ENCODE assay signal across 1 cellular context in the genomic region with DNA sequence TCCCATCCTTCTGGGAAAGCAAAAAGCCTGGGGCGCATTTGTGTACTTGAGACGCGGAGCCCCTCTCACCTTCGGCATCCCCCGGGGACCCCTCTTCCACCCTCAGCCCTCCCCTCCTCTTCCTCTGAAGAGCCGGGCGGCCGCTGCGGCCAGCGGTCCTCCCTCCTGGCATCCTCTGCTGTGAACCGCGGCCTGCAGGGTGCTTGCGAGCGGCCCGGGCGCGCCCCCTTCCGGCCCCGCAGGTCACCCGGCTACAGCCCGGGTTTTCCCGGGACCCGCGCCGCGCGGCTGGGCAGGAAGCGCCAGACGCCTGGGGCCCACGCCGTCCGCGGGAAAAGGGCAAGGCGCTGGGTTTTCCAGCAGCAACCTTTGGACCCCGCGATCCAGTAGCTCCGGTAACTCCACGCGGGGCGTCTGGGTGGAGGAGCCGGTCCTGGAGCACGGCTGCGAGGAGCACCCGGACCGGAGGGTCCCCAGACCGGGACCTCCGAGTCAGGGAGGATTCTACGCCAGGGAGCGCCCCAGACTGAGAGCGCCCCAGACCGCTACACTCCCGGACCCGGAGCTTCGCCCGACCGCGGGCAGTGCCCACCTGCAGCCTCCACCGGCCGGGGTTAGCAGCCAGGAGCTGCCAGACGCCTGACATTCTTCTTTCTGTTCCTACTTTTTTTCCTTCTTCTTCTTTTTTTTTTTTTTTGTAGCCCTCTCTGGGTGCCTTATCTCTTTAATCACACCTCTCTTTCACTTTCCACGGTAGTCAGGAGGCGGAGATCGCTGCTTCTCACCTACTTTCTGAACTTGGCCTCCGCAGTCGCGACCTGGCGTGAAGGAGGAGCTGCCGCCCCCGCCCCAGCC.
A peak's percentile ranks its signal among the peaks of the same experiment; 100 is the strongest.
TF ChIP-seq lines count a peak whose summit lies in the region.

TSS of gene IL18R1 (plus strand) at position 271 of the 855 bp plus-strand sequence. CDS start 6,865 bp downstream, outside the sequence.

TF ChIP-seq in K562, 482 proteins besides CTCF, POLR2A, EP300 and RAD21 (continued from another document and continues in another):
- TF ChIP-seq POLR2G (IDR thresholded peaks at IDR 0.05; ENCODE audit: low read depth, low read length) = peak; percentile 78
- peak in 1 of 2 experiments; percentile 76; a peak in 2 of 4 replicates for TF ChIP-seq RCOR1 (IDR thresholded peaks at IDR 0.05; ENCODE audit: borderline replicate concordance in 1 of 2, low read depth in 2 of 2, low read length in 2 of 2)
- no peak for TF ChIP-seq TSC22D4 (tag; IDR thresholded peaks at IDR 0.05)
- no peak for TF ChIP-seq CEBPB (tag; IDR thresholded peaks at IDR 0.05)
- no peak for TF ChIP-seq TAF15 (IDR thresholded peaks at IDR 0.05; ENCODE audit: low read depth, low read length)
- TF ChIP-seq CBX8 (IDR thresholded peaks at IDR 0.05; ENCODE audit: borderline replicate concordance, extremely low read depth, low read depth, low read length, poor library complexity, severe bottlenecking) = no peak
- TF ChIP-seq, protein P1, sequence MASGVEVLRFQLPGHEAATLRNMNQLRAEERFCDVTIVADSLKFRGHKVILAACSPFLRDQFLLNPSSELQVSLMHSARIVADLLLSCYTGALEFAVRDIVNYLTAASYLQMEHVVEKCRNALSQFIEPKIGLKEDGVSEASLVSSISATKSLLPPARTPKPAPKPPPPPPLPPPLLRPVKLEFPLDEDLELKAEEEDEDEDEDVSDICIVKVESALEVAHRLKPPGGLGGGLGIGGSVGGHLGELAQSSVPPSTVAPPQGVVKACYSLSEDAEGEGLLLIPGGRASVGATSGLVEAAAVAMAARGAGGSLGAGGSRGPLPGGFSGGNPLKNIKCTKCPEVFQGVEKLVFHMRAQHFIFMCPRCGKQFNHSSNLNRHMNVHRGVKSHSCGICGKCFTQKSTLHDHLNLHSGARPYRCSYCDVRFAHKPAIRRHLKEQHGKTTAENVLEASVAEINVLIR (CRISPR knock-in tag; IDR thresholded peaks at IDR 0.05) = no peak
- TF ChIP-seq ZNF586 (CRISPR knock-in tag; conservative IDR thresholded peaks at IDR 0.05) = no peak
- TF ChIP-seq, protein P2, sequence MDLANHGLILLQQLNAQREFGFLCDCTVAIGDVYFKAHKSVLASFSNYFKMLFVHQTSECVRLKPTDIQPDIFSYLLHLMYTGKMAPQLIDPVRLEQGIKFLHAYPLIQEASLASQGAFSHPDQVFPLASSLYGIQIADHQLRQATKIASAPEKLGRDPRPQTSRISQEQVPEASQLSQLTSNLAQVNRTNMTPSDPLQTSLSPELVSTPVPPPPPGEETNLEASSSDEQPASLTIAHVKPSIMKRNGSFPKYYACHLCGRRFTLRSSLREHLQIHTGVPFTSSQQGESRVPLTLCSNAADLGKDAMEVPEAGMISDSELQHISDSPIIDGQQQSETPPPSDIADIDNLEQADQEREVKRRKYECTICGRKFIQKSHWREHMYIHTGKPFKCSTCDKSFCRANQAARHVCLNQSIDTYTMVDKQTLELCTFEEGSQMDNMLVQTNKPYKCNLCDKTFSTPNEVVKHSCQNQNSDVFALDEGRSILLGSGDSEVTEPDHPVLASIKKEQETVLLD (IDR thresholded peaks at IDR 0.05) = no peak
- TF ChIP-seq HDAC6 (IDR thresholded peaks at IDR 0.05; ENCODE audit: low read depth, low read length) = no peak
- TF ChIP-seq RBM14 (IDR thresholded peaks at IDR 0.05; ENCODE audit: borderline replicate concordance, insufficient read depth, low read depth, low read length) = 0 out of 2 replicates have a peak, but pooled peaks have one; percentile 60
- no peak for TF ChIP-seq ZNF79 (CRISPR knock-in tag; IDR thresholded peaks at IDR 0.05; ENCODE audit: low read depth)
- TF ChIP-seq CSDE1 (IDR thresholded peaks at IDR 0.05) = no peak
- peak; percentile 29 for TF ChIP-seq RBM25 (IDR thresholded peaks at IDR 0.05; ENCODE audit: low read depth, low read length, severe bottlenecking)
- no peak for TF ChIP-seq RBM17 (IDR thresholded peaks at IDR 0.05; ENCODE audit: borderline replicate concordance, low read depth, low read length)
- TF ChIP-seq PHTF2 (CRISPR knock-in tag; IDR thresholded peaks at IDR 0.05) = no peak
- peak; percentile 76; the same call in 1 of the 2 replicates for TF ChIP-seq ARID2 (IDR thresholded peaks at IDR 0.05)
- no peak for TF ChIP-seq ZNF239 (CRISPR knock-in tag; IDR thresholded peaks at IDR 0.05)
- no peak for TF ChIP-seq ZNF75A (CRISPR knock-in tag; IDR thresholded peaks at IDR 0.05)
- no peak for TF ChIP-seq LEF1 (IDR thresholded peaks at IDR 0.05)
- TF ChIP-seq, protein P3, sequence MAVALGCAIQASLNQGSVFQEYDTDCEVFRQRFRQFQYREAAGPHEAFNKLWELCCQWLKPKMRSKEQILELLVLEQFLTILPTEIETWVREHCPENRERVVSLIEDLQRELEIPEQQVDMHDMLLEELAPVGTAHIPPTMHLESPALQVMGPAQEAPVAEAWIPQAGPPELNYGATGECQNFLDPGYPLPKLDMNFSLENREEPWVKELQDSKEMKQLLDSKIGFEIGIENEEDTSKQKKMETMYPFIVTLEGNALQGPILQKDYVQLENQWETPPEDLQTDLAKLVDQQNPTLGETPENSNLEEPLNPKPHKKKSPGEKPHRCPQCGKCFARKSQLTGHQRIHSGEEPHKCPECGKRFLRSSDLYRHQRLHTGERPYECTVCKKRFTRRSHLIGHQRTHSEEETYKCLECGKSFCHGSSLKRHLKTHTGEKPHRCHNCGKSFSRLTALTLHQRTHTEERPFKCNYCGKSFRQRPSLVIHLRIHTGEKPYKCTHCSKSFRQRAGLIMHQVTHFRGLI (CRISPR knock-in tag; IDR thresholded peaks at IDR 0.05) = no peak
- TF ChIP-seq, protein P4, sequence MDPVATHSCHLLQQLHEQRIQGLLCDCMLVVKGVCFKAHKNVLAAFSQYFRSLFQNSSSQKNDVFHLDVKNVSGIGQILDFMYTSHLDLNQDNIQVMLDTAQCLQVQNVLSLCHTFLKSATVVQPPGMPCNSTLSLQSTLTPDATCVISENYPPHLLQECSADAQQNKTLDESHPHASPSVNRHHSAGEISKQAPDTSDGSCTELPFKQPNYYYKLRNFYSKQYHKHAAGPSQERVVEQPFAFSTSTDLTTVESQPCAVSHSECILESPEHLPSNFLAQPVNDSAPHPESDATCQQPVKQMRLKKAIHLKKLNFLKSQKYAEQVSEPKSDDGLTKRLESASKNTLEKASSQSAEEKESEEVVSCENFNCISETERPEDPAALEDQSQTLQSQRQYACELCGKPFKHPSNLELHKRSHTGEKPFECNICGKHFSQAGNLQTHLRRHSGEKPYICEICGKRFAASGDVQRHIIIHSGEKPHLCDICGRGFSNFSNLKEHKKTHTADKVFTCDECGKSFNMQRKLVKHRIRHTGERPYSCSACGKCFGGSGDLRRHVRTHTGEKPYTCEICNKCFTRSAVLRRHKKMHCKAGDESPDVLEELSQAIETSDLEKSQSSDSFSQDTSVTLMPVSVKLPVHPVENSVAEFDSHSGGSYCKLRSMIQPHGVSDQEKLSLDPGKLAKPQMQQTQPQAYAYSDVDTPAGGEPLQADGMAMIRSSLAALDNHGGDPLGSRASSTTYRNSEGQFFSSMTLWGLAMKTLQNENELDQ (CRISPR knock-in tag; IDR thresholded peaks at IDR 0.05; ENCODE audit: borderline replicate concordance) = no peak
- TF ChIP-seq TBP (optimal IDR thresholded peaks at IDR 0.05; ENCODE audit: low read depth, low read length) = no peak
- TF ChIP-seq ZNF121 (CRISPR knock-in tag; conservative IDR thresholded peaks at IDR 0.05) = no peak
- TF ChIP-seq ARHGAP35 (IDR thresholded peaks at IDR 0.05; ENCODE audit: partially characterized antibody) = no peak
- TF ChIP-seq ZNF766 (CRISPR knock-in tag; conservative IDR thresholded peaks at IDR 0.05) = no peak
- no peak for TF ChIP-seq L3MBTL2 (IDR thresholded peaks at IDR 0.05)
- TF ChIP-seq ETV6 (IDR thresholded peaks at IDR 0.05; ENCODE audit: borderline replicate concordance in 1 of 2, low read depth in 2 of 2, low read length in 1 of 2) = no peak
- no peak for TF ChIP-seq ETV6 (CRISPR knock-in tag; IDR thresholded peaks at IDR 0.05; ENCODE audit: borderline replicate concordance)
- no peak for TF ChIP-seq ZNF212 (CRISPR knock-in tag; IDR thresholded peaks at IDR 0.05)
- TF ChIP-seq ATF4 (CRISPR knock-in tag; IDR thresholded peaks at IDR 0.05) = 0 out of 2 replicates have a peak, but pooled peaks have one; percentile 25
- TF ChIP-seq SRSF9 (IDR thresholded peaks at IDR 0.05; ENCODE audit: borderline replicate concordance, low read depth, low read length) = no peak
- no peak for TF ChIP-seq FOXJ3 (CRISPR knock-in tag; IDR thresholded peaks at IDR 0.05)
- TF ChIP-seq CCNT2 (IDR thresholded peaks at IDR 0.05; ENCODE audit: borderline replicate concordance, extremely low read depth, insufficient read length, low read depth, low read length) = peak; percentile 70
- peak; percentile 94 for TF ChIP-seq ZNF263 (CRISPR knock-in tag; IDR thresholded peaks at IDR 0.05; ENCODE audit: borderline replicate concordance)
- TF ChIP-seq ZNF124 (CRISPR knock-in tag; IDR thresholded peaks at IDR 0.05) = no peak
- TF ChIP-seq SMAD2 (IDR thresholded peaks at IDR 0.05; ENCODE audit: low read depth, low read length) = no peak
- TF ChIP-seq MTF1 (CRISPR knock-in tag; IDR thresholded peaks at IDR 0.05; ENCODE audit: borderline replicate concordance) = no peak
- TF ChIP-seq, protein P5, sequence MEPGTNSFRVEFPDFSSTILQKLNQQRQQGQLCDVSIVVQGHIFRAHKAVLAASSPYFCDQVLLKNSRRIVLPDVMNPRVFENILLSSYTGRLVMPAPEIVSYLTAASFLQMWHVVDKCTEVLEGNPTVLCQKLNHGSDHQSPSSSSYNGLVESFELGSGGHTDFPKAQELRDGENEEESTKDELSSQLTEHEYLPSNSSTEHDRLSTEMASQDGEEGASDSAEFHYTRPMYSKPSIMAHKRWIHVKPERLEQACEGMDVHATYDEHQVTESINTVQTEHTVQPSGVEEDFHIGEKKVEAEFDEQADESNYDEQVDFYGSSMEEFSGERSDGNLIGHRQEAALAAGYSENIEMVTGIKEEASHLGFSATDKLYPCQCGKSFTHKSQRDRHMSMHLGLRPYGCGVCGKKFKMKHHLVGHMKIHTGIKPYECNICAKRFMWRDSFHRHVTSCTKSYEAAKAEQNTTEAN (CRISPR knock-in tag; IDR thresholded peaks at IDR 0.05) = no peak
- TF ChIP-seq MCM5 (IDR thresholded peaks at IDR 0.05; ENCODE audit: low read depth) = no peak
- no peak for TF ChIP-seq NCOR1 (IDR thresholded peaks at IDR 0.05)
